In genomic region chr4:165301833-165302232, GRCh38 we compare ENCODE assay signal across 8 cellular contexts. TPM values are rescaled to one million over a fixed set of nuclear protein-coding genes. Genes with fewer than 3 reads are reported as not detected.
A peak's percentile ranks its signal among the peaks of the same experiment; 100 is the strongest.
DNase-seq lines count a peak whose midpoint lies in the region; ATAC-seq and TF ChIP-seq lines count a peak whose summit lies in the region.

No MANE protein-coding gene starts in this region.

- H3K27me3 ChIP-seq in Loucy (ENCODE audit: insufficient read depth, low read length, poor library complexity, severe bottlenecking), result no peaks in the 10 kb centered on the region
- H3K27me3 ChIP-seq in duodenal mucosa (ENCODE audit: control insufficient read depth in 1 of 2, insufficient read depth in 2 of 2, low read length in 2 of 2), result no peaks in the 10 kb centered on the region

- no peaks in the 10 kb centered on the region for H3F3A ChIP-seq in Loucy (ENCODE audit: low read depth)

- H3K9ac ChIP-seq in Loucy (ENCODE audit: low read depth, low read length, poor library complexity, severe bottlenecking), result no peak overlapping the region
- H3K9ac ChIP-seq in duodenal mucosa (ENCODE audit: low read depth in 1 of 2, low read length in 2 of 2), result no peak overlapping the region

- peak overlapping the region; percentile 32 for H3K27ac Mint-ChIP-seq in stimulated activated naive B cell treated with anti-CD40 and anti-IgM and Interleukin-4, amounts not matched to agents 10 μg/mL and 1 μg/mL and 100 μg/mL, for 72 hours

- H2AFZ ChIP-seq in Loucy (ENCODE audit: low read length), result no peak overlapping the region

- no peaks in the 10 kb centered on the region; the same call in 1 of the 2 replicates for H3K79me2 ChIP-seq in Loucy (ENCODE audit: insufficient read depth, low read length)

- H3K4me3 ChIP-seq in Loucy (ENCODE audit: low read length, poor library complexity, severe bottlenecking) (no peak overlapping the region), duodenal mucosa (ENCODE audit: low read depth in 1 of 2, low read length in 2 of 2) (peak overlapping the region; percentile 55 to 56)

- H3K4me1 ChIP-seq in Loucy (ENCODE audit: insufficient read depth, low read length, poor library complexity, severe bottlenecking) (peaks cover 5% of the 10 kb centered on the region), duodenal mucosa (ENCODE audit: control insufficient read depth in 1 of 2, insufficient read depth in 2 of 2, low read length in 2 of 2) (peaks cover 0 to 8% of the 10 kb centered on the region in 2 donors)

- no peaks in the 10 kb centered on the region for H4K20me1 ChIP-seq in Loucy (ENCODE audit: insufficient read depth, low read length, poor library complexity, severe bottlenecking)

- H3K27ac ChIP-seq in duodenal mucosa (ENCODE audit: low read depth, low read length), result no peak overlapping the region

- no peak for DNase-seq in stimulated activated naive B cell treated with anti-CD40 and anti-IgM and Interleukin-4, amounts not matched to agents 10 μg/mL and 1 μg/mL and 100 μg/mL, for 72 hours
- DNase-seq in mucosa of gallbladder (ENCODE audit: low spot score) (no peak), cardiac septum (ENCODE audit: low spot score) (no peak), mesenteric fat pad (ENCODE audit: low spot score) (no peak)

- peak overlapping the region; percentile 30 for H3K4me2 ChIP-seq in Loucy (ENCODE audit: low read depth, low read length, poor library complexity, severe bottlenecking)

- H3K4me3 Mint-ChIP-seq in stimulated activated naive B cell treated with anti-CD40 and anti-IgM and Interleukin-4, amounts not matched to agents 10 μg/mL and 1 μg/mL and 100 μg/mL, for 72 hours, result peak overlapping the region; percentile 48 to 64

- ATAC-seq in GM18499 (IDR thresholded peaks at IDR 0.05; ENCODE audit: insufficient read depth, unreplicated experiment) (peak; percentile 98), GM21529 (IDR thresholded peaks at IDR 0.05; ENCODE audit: unreplicated experiment) (peak; percentile 91)
- ATAC-seq in stimulated activated naive B cell treated with anti-CD40 and anti-IgM and Interleukin-4, amounts not matched to agents 10 μg/mL and 1 μg/mL and 100 μg/mL, for 72 hours (replicated peaks), result peak; percentile 84 to 86

- peaks cover 24 to 40% of the 10 kb centered on the region in 2 donors for H3K36me3 Mint-ChIP-seq in stimulated activated naive B cell treated with anti-CD40 and anti-IgM and Interleukin-4, amounts not matched to agents 10 μg/mL and 1 μg/mL and 100 μg/mL, for 72 hours

- intact Hi-C loops in cardiac septum (cut with DNase I), result no loop called here

- H3K27me3 Mint-ChIP-seq in stimulated activated naive B cell treated with anti-CD40 and anti-IgM and Interleukin-4, amounts not matched to agents 10 μg/mL and 1 μg/mL and 100 μg/mL, for 72 hours, result no peaks in the 10 kb centered on the region

- H3K9me2 ChIP-seq in Loucy (replicated peaks; ENCODE audit: low read depth, low read length), result no peaks in the 10 kb centered on the region

- no peaks in the 10 kb centered on the region for H3K9me3 Mint-ChIP-seq in stimulated activated naive B cell treated with anti-CD40 and anti-IgM and Interleukin-4, amounts not matched to agents 10 μg/mL and 1 μg/mL and 100 μg/mL, for 72 hours

- H3K4me1 Mint-ChIP-seq in stimulated activated naive B cell treated with anti-CD40 and anti-IgM and Interleukin-4, amounts not matched to agents 10 μg/mL and 1 μg/mL and 100 μg/mL, for 72 hours, result peaks cover 10 to 11% of the 10 kb centered on the region in 2 donors

- TF ChIP-seq CTCF in Loucy (conservative IDR thresholded peaks at IDR 0.05; ENCODE audit: low read length), result no peak

- H3K9me3 ChIP-seq in Loucy (ENCODE audit: insufficient read depth, low read depth, low read length), result no peaks in the 10 kb centered on the region
- no peaks in the 10 kb centered on the region for H3K9me3 ChIP-seq in duodenal mucosa (ENCODE audit: control insufficient read depth in 1 of 2, low read length in 2 of 2)

- H3K36me3 ChIP-seq in Loucy (ENCODE audit: insufficient read depth, low read length) (peaks cover 36% of the 10 kb centered on the region; the same call in 1 of the 2 replicates), duodenal mucosa (ENCODE audit: control insufficient read depth in 1 of 2, insufficient read depth in 2 of 2, low read length in 2 of 2) (peaks cover 0 to 7% of the 10 kb centered on the region in 2 donors)

RNA-seq across cellular contexts. Expression of gene MSMO1, which starts 25.6 kb away (rescaled TPM):
- total RNA-seq in mucosa of gallbladder, result 246 TPM
- 19.8 TPM for total RNA-seq in cardiac septum
- total RNA-seq in mesenteric fat pad, result 13.9 TPM

Comparison
In these comparisons a context has a peak if more than half of its experiments do, and no peak if none do; other contexts are left out.
1. RNA of gene MSMO1, which starts 25.6 kb away (total RNA-seq): 246 TPM in mucosa of gallbladder (single experiment); 19.8 TPM in cardiac septum (single experiment) and 13.9 TPM in mesenteric fat pad (single experiment); every median in the first group is over 10 times any median in the second.
2. Peak in every context shown above with its lines, with median percentiles within 50 percentile points of each other: ATAC-seq.